Comparison of ENCODE assay signal across 8 cellular contexts in the genomic region with DNA sequence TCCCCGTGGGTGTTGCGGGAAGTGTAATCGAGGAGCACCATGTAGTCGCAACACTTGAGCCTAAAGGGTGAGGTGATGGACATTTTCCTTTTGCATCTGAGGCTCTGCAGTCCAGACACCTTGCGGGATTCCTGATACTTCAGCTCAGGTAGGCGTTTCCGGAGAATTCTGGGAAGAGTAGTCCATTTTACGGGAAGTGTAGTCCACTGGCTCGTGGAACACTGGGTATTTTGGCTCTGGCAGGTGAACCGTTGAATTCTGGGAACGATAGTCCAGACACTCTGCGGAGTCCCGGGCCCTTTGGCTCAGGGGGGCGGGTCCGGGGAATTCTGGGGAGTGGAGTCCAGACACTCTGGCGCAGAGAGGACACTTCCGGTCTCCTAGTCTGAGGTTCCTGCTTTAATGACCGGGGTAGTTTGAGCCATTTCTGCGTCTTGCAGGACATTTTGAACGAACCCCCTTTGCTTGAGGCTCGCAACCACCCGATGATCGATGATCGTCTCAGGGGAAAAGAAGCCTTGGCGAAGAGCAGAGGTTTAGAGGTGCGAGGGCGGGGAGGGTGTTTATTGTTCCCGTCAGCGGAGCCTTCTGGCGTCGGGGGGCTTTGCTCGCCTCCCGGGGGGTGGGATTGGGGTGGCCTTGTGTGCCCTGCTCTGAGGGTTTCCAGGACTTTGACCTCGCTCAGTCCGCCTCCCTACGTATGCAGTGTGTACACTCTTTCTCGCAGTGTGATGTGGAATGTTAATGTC. TPM values are rescaled to one million over a fixed set of nuclear protein-coding genes. Genes with fewer than 3 reads are reported as not detected.
DNase-seq lines count a peak whose midpoint lies in the region; ATAC-seq and TF ChIP-seq lines count a peak whose summit lies in the region.

Gene ZNF223 (plus strand): TSS at position 383 of the 749 bp plus-strand sequence. CDS start 3,141 bp downstream, outside the sequence.

- H3K9me3 ChIP-seq in Karpas-422 (ENCODE audit: low read length), result no peaks in the 10 kb centered on the region

- intact Hi-C loops in dorsolateral prefrontal cortex (cut with DNase I) (loop anchor here (1.0 to 5.0 kb wide), 9 partner anchors 21 to 450 kb away; partner anchors contain the start of genes ZNF224 (in 2 of the 2), ZNF225 (in 2 of the 2), ZNF230 (in 2 of the 2) and ZNF284 (in 2 of the 2)), left colon (cut with DNase I, micrococcal nuclease) (loop anchor here in 1 of 2 donors (2.0 kb wide), 1 partner anchor 67 kb away; the partner anchor contains the start of gene ZNF155)

- peak in 21 of 56 donors; percentile 7 to 45 (median 28) for TF ChIP-seq CTCF in dorsolateral prefrontal cortex (IDR thresholded peaks at IDR 0.05 in 54 of 56, conservative IDR thresholded peaks at IDR 0.05 in 2 of 56; ENCODE audit: low read depth in 1 of 56, partially characterized antibody in 56 of 56)

- H3K27ac ChIP-seq in dorsolateral prefrontal cortex (peak within 1 kb of the TSS in 51 of 59 donors; percentile 7 to 88 (median 71)), Karpas-422 (ENCODE audit: low read length) (no peak within 1 kb of the TSS)

- H3K27me3 ChIP-seq in dorsolateral prefrontal cortex (peaks cover 0 to 17% (median 0%) of the 10 kb centered on the region in 45 donors), Karpas-422 (ENCODE audit: low read length) (no peaks in the 10 kb centered on the region)

- DNase-seq in DMS53 (lab: John Stamatoyannopoulos, UW), result peak; percentile 99
- peak; percentile 91 to 94 for DNase-seq in NCI-H524 (lab: John Stamatoyannopoulos, UW)
- peak; percentile 73 to 76 for DNase-seq in activated CD4-positive, alpha-beta T cell treated with anti-CD3 and anti-CD28 coated beads, Interleukin-2, amount 50 U/mL, for 48 hours
- peak; percentile 90 to 98 (median 96) for DNase-seq in dorsolateral prefrontal cortex
- DNase-seq in left colon, result peak; percentile 93 to 97
- DNase-seq in stimulated activated CD4-positive, alpha-beta T cell treated with anti-CD3 and anti-CD28 coated beads, Interleukin-15, amount 100 ng/mL, for 24 hours, result peak; percentile 77
- DNase-seq in Karpas-422, result no peak

- H3K36me3 ChIP-seq in Karpas-422 (ENCODE audit: insufficient read depth, low read length), result no peaks in the 10 kb centered on the region

- H3K4me3 ChIP-seq in dorsolateral prefrontal cortex (peak within 1 kb of the TSS; percentile 59 to 95 (median 83)), Karpas-422 (ENCODE audit: low read length) (no peak within 1 kb of the TSS)

- no peak within 1 kb of the TSS for H3K4me2 ChIP-seq in Karpas-422 (ENCODE audit: low read depth, low read length, poor library complexity, severe bottlenecking)

- H2AFZ ChIP-seq in Karpas-422 (ENCODE audit: low read length), result no peak within 1 kb of the TSS

- ATAC-seq in HG02870 (IDR thresholded peaks at IDR 0.05; ENCODE audit: unreplicated experiment) (peak; percentile 74), left colon (peak; percentile 98)

- H3K79me2 ChIP-seq in Karpas-422 (ENCODE audit: low read length), result no peaks in the 10 kb centered on the region

- H3K4me1 ChIP-seq in Karpas-422 (ENCODE audit: low read length), result no peaks in the 10 kb centered on the region

- no peaks in the 10 kb centered on the region for H4K20me1 ChIP-seq in Karpas-422 (ENCODE audit: insufficient read depth, low read depth, low read length)

- H3K9me2 ChIP-seq in Karpas-422 (replicated peaks; ENCODE audit: insufficient read depth, low read length), result no peaks in the 10 kb centered on the region

- no peak within 1 kb of the TSS for H3K9ac ChIP-seq in Karpas-422 (ENCODE audit: low read length)

RNA-seq across cellular contexts. Expression of gene ZNF223, which starts in this region (rescaled TPM):
- total RNA-seq in dorsolateral prefrontal cortex, result 10 to 100 TPM in 68 of 120 experiments, 1 to 10 TPM in 52; 5.2 to 18.6 (median 10.3) TPM
- total RNA-seq in left colon, result 1 to 10 TPM; 5.0 to 8.4 TPM
- 0.65 TPM in 1 of 2 replicates, not detected in the other for total RNA-seq in Karpas-422 (2014; rRNA removed; shearing (Covaris generic); ENCODE audit: low replicate concordance)
